In the genomic region with DNA sequence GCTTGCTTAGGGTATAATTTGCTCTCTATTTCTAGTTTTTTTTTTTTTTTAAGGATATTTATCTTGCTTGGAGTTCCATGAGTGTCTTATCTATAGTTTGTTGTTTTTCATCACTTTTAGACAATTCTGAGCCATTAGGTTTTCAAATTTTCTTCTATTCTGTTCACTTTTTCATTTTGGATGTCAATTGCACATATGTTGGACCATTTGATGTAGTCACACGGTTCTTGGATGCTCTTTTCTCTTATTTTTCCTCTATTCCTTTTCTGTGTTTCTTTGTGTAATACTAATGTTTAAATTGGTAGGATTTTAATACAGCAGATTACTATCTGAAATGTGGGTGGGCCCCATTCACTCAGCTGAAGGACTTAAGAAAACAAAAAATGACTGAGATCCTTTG, we compare ENCODE assay signal across 20 cellular contexts.
"Had no signal": no experiment of that assay in that cellular context is flagged by ENCODE, and none has a peak within 500 bp of the region (broad histone marks: within the 10 kb centered on the region; RNA-seq: fewer than 3 reads in every experiment).

No MANE protein-coding gene starts in this region.

- H3K4me1 Mint-ChIP-seq: naive thymus-derived CD8-positive, alpha-beta T cell; neural crest cell; stimulated activated memory B cell treated with anti-CD40 and anti-IgM and Interleukin-4, amounts not matched to agents 10 μg/mL and 1 μg/mL and 100 μg/mL, for 72 hours had no signal

- H3K27me3 ChIP-seq: dorsolateral prefrontal cortex, gastrocnemius medialis, heart right ventricle, tibial nerve, upper lobe of right lung, vagina had no signal

- H3K27ac ChIP-seq: dorsolateral prefrontal cortex, gastrocnemius medialis, heart right ventricle, tibial nerve, upper lobe of right lung, vagina had no signal

- H3K9me3 Mint-ChIP-seq: stimulated activated naive CD8-positive, alpha-beta T cell treated with anti-CD3 and anti-CD28 coated beads, Interleukin-15, Interleukin-2, amounts not matched to agents 100 ng/mL and 50 ng/mL, for 24 hours had no signal

- H3K4me1 ChIP-seq: gastrocnemius medialis, tibial nerve, upper lobe of right lung, vagina had no signal

- H3K36me3 Mint-ChIP-seq: naive thymus-derived CD8-positive, alpha-beta T cell; stimulated activated memory B cell treated with anti-CD40 and anti-IgM and Interleukin-4, amounts not matched to agents 10 μg/mL and 1 μg/mL and 100 μg/mL, for 72 hours had no signal

- H3K27ac Mint-ChIP-seq: naive thymus-derived CD8-positive, alpha-beta T cell; stimulated activated memory B cell treated with anti-CD40 and anti-IgM and Interleukin-4, amounts not matched to agents 10 μg/mL and 1 μg/mL and 100 μg/mL, for 72 hours; stimulated activated naive CD8-positive, alpha-beta T cell treated with anti-CD3 and anti-CD28 coated beads, Interleukin-15, Interleukin-2, amounts not matched to agents 100 ng/mL and 50 ng/mL, for 24 hours had no signal

- H3K4me2 ChIP-seq: smooth muscle cell had no signal

- H3K36me3 ChIP-seq: gastrocnemius medialis, heart right ventricle, tibial nerve, upper lobe of right lung, vagina had no signal

- FAIRE-seq: islet of Langerhans had no signal

- H3K4me3 Mint-ChIP-seq: naive thymus-derived CD8-positive, alpha-beta T cell; neural crest cell; stimulated activated memory B cell treated with anti-CD40 and anti-IgM and Interleukin-4, amounts not matched to agents 10 μg/mL and 1 μg/mL and 100 μg/mL, for 72 hours; stimulated activated naive CD8-positive, alpha-beta T cell treated with anti-CD3 and anti-CD28 coated beads, Interleukin-15, Interleukin-2, amounts not matched to agents 100 ng/mL and 50 ng/mL, for 24 hours had no signal

- DNase-seq: cortex of kidney; dorsolateral prefrontal cortex; effector CD8-positive, alpha-beta T cell; gastrocnemius medialis; heart right ventricle; hypothalamus; kidney glomerular epithelial cell; mucosa of descending colon; naive thymus-derived CD8-positive, alpha-beta T cell; posterior cingulate gyrus; right cardiac atrium; stimulated activated CD4-positive, alpha-beta T cell treated with anti-CD3 and anti-CD28 coated beads, Interleukin-4, amount 100 ng/mL, for 1 hour; upper lobe of right lung had no signal

- H3K9me3 ChIP-seq: gastrocnemius medialis, vagina had no signal

- H3K27me3 Mint-ChIP-seq: naive thymus-derived CD8-positive, alpha-beta T cell; stimulated activated memory B cell treated with anti-CD40 and anti-IgM and Interleukin-4, amounts not matched to agents 10 μg/mL and 1 μg/mL and 100 μg/mL, for 72 hours; stimulated activated naive CD8-positive, alpha-beta T cell treated with anti-CD3 and anti-CD28 coated beads, Interleukin-15, Interleukin-2, amounts not matched to agents 100 ng/mL and 50 ng/mL, for 24 hours had no signal

- ATAC-seq: gastrocnemius medialis; heart right ventricle; mucosa of descending colon; naive thymus-derived CD8-positive, alpha-beta T cell; right cardiac atrium; stimulated activated memory B cell treated with anti-CD40 and anti-IgM and Interleukin-4, amounts not matched to agents 10 μg/mL and 1 μg/mL and 100 μg/mL, for 72 hours; upper lobe of right lung had no signal

- H3K4me3 ChIP-seq: dorsolateral prefrontal cortex, gastrocnemius medialis, heart right ventricle, mucosa of descending colon, smooth muscle cell, tibial nerve, upper lobe of right lung, vagina had no signal
